ENCODE assay signal across 19 cellular contexts in genomic region chr20:41571006-41571405, GRCh38. TPM values are rescaled to one million over a fixed set of nuclear protein-coding genes. Genes with fewer than 3 reads are reported as not detected.
DNase-seq lines count a peak whose midpoint lies in the region; ATAC-seq, FAIRE-seq and TF ChIP-seq lines count a peak whose summit lies in the region.
"Had no signal": no experiment of that assay in that cellular context is flagged by ENCODE, and none has a peak within 500 bp of the region (broad histone marks: within the 10 kb centered on the region; RNA-seq: fewer than 3 reads in every experiment).

No MANE protein-coding gene starts in this region.

- TF ChIP-seq EP300 in HepG2 (IDR thresholded peaks at IDR 0.05; ENCODE audit: low read depth in 2 of 2, low read length in 2 of 2) (no peak), HepG2 (CRISPR knock-in tag; IDR thresholded peaks at IDR 0.05; ENCODE audit: borderline replicate concordance) (no peak)

- 100% methylated on average over 2 of the region's 2 CpGs for WGBS in HepG2 (ENCODE audit: low lambda C conversion rate)
- WGBS in right lobe of liver (ENCODE audit: insufficient coverage, low coverage, low lambda C conversion rate, missing lambda C conversion rate) = 86% methylated on average over 2 of the region's 2 CpGs
- 86% methylated on average over 2 of the region's 2 CpGs; no CpG with 5 or more reads in 1 of the 2 experiments for WGBS in mesodermal cell (ENCODE audit: insufficient coverage in 2 of 2), 2 experiments

- H3K9me3 ChIP-seq in HepG2 (ENCODE audit: low read length) (peaks cover 10% of the 10 kb centered on the region), right lobe of liver (no peaks in the 10 kb centered on the region), mesodermal cell (ENCODE audit: control insufficient read depth, low read length) (peaks cover 5% of the 10 kb centered on the region), left lung (peaks cover 0 to 7% of the 10 kb centered on the region in 2 donors)

- H3K9me3 Mint-ChIP-seq in WTC11 = peaks cover 9% of the 10 kb centered on the region

- no peak for TF ChIP-seq RAD21 in HepG2 (CRISPR knock-in tag; IDR thresholded peaks at IDR 0.05)

- H3K4me3 ChIP-seq in HepG2 (replicated peaks in 1 of 3; ENCODE audit: insufficient read depth in 1 of 3, low read depth in 2 of 3, low read length in 3 of 3) = no peak overlapping the region
- no peak overlapping the region for H3K4me3 ChIP-seq in right lobe of liver
- no peak overlapping the region for H3K4me3 ChIP-seq in mesodermal cell (ENCODE audit: extremely low read depth, insufficient read depth, low read length, poor library complexity, severe bottlenecking)
- H3K4me3 ChIP-seq in left lung = no peak overlapping the region
- H3K4me3 ChIP-seq: BLaER1 treated with 17β-estradiol and CSF1 and Interleukin-3, amounts not matched to agents 10 nM and 100 nM had no signal

- TF ChIP-seq CTCF in HepG2 (CRISPR knock-in tag; IDR thresholded peaks at IDR 0.05) = no peak
- TF ChIP-seq CTCF in right lobe of liver (IDR thresholded peaks at IDR 0.05) = no peak
- no peak for TF ChIP-seq CTCF in WTC11 (IDR thresholded peaks at IDR 0.05)
- no peak for TF ChIP-seq CTCF in left lung (IDR thresholded peaks at IDR 0.05)

- no peaks in the 10 kb centered on the region for H3K27me3 Mint-ChIP-seq in WTC11 (ENCODE audit: low read depth)

- H2AFZ ChIP-seq in HepG2 (ENCODE audit: low read length) = no peak overlapping the region

- DNase-seq in HepG2 (ENCODE audit: low spot score) (no peak), right lobe of liver (no peak), WTC11 (ENCODE audit: low spot score) (no peak), DMS153 treated with DMSO at 0.1 percent for 48 hours (lab: John Stamatoyannopoulos, UW; ENCODE audit: unreplicated experiment) (no peak), left lung (no peak)
- no peak for DNase-seq in stimulated activated CD4-positive, alpha-beta T cell treated with anti-CD3 and anti-CD28 coated beads, Interleukin-4, amount 100 ng/mL, for 1 hour
- DNase-seq: DMS 273 treated with DMSO at 0.1 percent for 48 hours, GF-D8, Kasumi-1, NCI-H1436 treated with DMSO at 0.1 percent for 48 hours, NCI-H2227 treated with DMSO at 0.1 percent for 48 hours, NCI-H524, SHP77 had no signal

- CTCF ChIA-PET in HepG2 (lab: Yijun Ruan, JAX; ENCODE audit: low intra/inter-chr PET ratio, low total read pairs) = no interaction called here
- CTCF ChIA-PET in WTC11 (lab: Charles Lee) = interaction anchor here (1.4 to 1.6 kb wide), 5 partner anchors 8 to 124 kb away, joined by 6 to 15 read pairs (median 11); no protein-coding TSS in a partner anchor

- no peak overlapping the region for H3K9ac ChIP-seq in HepG2 (ENCODE audit: insufficient read depth, low read depth, low read length)
- H3K9ac ChIP-seq: BLaER1 treated with 17β-estradiol and CSF1 and Interleukin-3, amounts not matched to agents 10 nM and 100 nM had no signal

- peak overlapping the region; percentile 55; the same call in 1 of the 2 replicates for H3K27ac Mint-ChIP-seq in WTC11

- H3K79me2 ChIP-seq in HepG2 (ENCODE audit: insufficient read depth, low read length) = peaks cover 95% of the 10 kb centered on the region

- H3K27me3 ChIP-seq in HepG2 (ENCODE audit: control insufficient read depth in 1 of 2, insufficient read depth in 2 of 2, low read length in 2 of 2) = no peaks in the 10 kb centered on the region
- H3K27me3 ChIP-seq in right lobe of liver = no peaks in the 10 kb centered on the region
- no peaks in the 10 kb centered on the region for H3K27me3 ChIP-seq in left lung
- H3K27me3 ChIP-seq: BLaER1 treated with 17β-estradiol and CSF1 and Interleukin-3, amounts not matched to agents 10 nM and 100 nM had no signal

- TF ChIP-seq POLR2A in HepG2 (IDR thresholded peaks at IDR 0.05; ENCODE audit: insufficient read depth in 1 of 2, low read depth in 2 of 2, low read length in 2 of 2) = no peak
- no peak for TF ChIP-seq POLR2A in right lobe of liver (IDR thresholded peaks at IDR 0.05)

- H3K4me3 Mint-ChIP-seq in WTC11 = no peak overlapping the region

- POLR2A ChIA-PET in HepG2 (lab: Yijun Ruan, JAX) (interaction anchor here (0.9 kb wide), 1 partner anchor 39 kb away, joined by 3 read pairs; no protein-coding TSS in a partner anchor), WTC11 (lab: Charles Lee) (no interaction called here)

- no peak for FAIRE-seq in HepG2 (lab: Jason Lieb, UNC)
- FAIRE-seq: A204.1, H1 had no signal

- intact Hi-C loops in HepG2 (cut with micrococcal nuclease; ENCODE audit: unreplicated experiment) = no loop called here
- intact Hi-C loops in right lobe of liver (cut with DNase I) = no loop called here
- intact Hi-C loops in left lung (cut with DNase I) = no loop called here

- in situ Hi-C loops in HepG2 (cut with HindIII; ENCODE audit: extremely low pct_ligation_motif_present, low pct_unique_long_range_greater_than_20kb) = no loop called here

- peaks cover 8% of the 10 kb centered on the region for H3K36me3 Mint-ChIP-seq in WTC11

- peaks cover 40% of the 10 kb centered on the region for H3K4me1 ChIP-seq in HepG2 (ENCODE audit: insufficient read depth, low read length)
- peaks cover 0 to 9% (median 3%) of the 10 kb centered on the region in 4 donors for H3K4me1 ChIP-seq in right lobe of liver
- H3K4me1 ChIP-seq in mesodermal cell (ENCODE audit: control insufficient read depth, insufficient read depth, low read length, poor library complexity, severe bottlenecking) = peaks cover 9% of the 10 kb centered on the region
- H3K4me1 ChIP-seq in left lung = peaks cover 0 to 18% of the 10 kb centered on the region in 2 donors

- H3K27ac ChIP-seq in HepG2 (ENCODE audit: extremely low read length, insufficient read depth, low read length) (no peak overlapping the region), right lobe of liver (no peak overlapping the region), mesodermal cell (ENCODE audit: low read depth, low read length, severe bottlenecking) (peak overlapping the region; percentile 17), left lung (no peak overlapping the region)
- H3K27ac ChIP-seq: BLaER1 treated with 17β-estradiol and CSF1 and Interleukin-3, amounts not matched to agents 10 nM and 100 nM had no signal

- H4K20me1 ChIP-seq in HepG2 (ENCODE audit: insufficient read depth, low read length) = peaks cover 54% of the 10 kb centered on the region

- H3K4me1 Mint-ChIP-seq in WTC11 = peaks cover 45% of the 10 kb centered on the region

- no peak for ATAC-seq in HepG2
- ATAC-seq in right lobe of liver = no peak
- ATAC-seq in WTC11 = no peak
- no peak for ATAC-seq in HG02763 (IDR thresholded peaks at IDR 0.05; ENCODE audit: unreplicated experiment)
- ATAC-seq in left lung = no peak
- ATAC-seq: SK-N-SH treated with all-trans-retinoic acid at 6 μM for 48 hours had no signal

- no TSS peak for BruUV-seq in HepG2 (replicated peaks; lab: Mats Ljungman, UMichigan)

- H3K36me3 ChIP-seq in HepG2 (replicated peaks in 1 of 2; ENCODE audit: control insufficient read depth in 1 of 2, insufficient read depth in 2 of 2, low read length in 2 of 2) = peaks cover 0 to 4% of the 10 kb centered on the region in 2 experiments; a peak in 2 of 5 replicates
- H3K36me3 ChIP-seq in right lobe of liver = no peaks in the 10 kb centered on the region
- peaks cover 12% of the 10 kb centered on the region for H3K36me3 ChIP-seq in mesodermal cell (ENCODE audit: control insufficient read depth, insufficient read depth, low read length)
- H3K36me3 ChIP-seq in left lung = no peaks in the 10 kb centered on the region

- no peak overlapping the region for H3K4me2 ChIP-seq in HepG2 (ENCODE audit: low read depth, low read length)

TF ChIP-seq in WTC11, 78 proteins besides CTCF, POLR2A, EP300 and RAD21 (continues in another document):
- TF ChIP-seq ERG (CRISPR knock-in tag; IDR thresholded peaks at IDR 0.05) = no peak

RNA-seq across cellular contexts. Expression of gene CHD6, which starts 47.2 kb away (rescaled TPM):
- total RNA-seq in HepG2 (2016; rRNA removed; fragmentation: Illumina TruSeq; extraction: Trizol) = 33.9 and 52.0 TPM in 2 replicates
- 383 and 424 TPM in 2 replicates for total RNA-seq in HepG2 (2016; cell fraction: cytosol; rRNA removed; fragmentation: Illumina TruSeq; extraction: Trizol; ENCODE audit: low read depth)
- 30.5 and 56.1 TPM in 2 replicates for total RNA-seq in HepG2 (2016; cell fraction: insoluble cytoplasmic fraction; rRNA removed; fragmentation: Illumina TruSeq; extraction: Trizol)
- 103 and 120 TPM in 2 replicates for total RNA-seq in HepG2 (2016; cell fraction: membrane; rRNA removed; fragmentation: Illumina TruSeq; extraction: Trizol)
- 105 and 132 TPM in 2 replicates for total RNA-seq in HepG2 (2016; cell fraction: nucleus; rRNA removed; fragmentation: Illumina TruSeq; extraction: Trizol)
- polyA plus RNA-seq in HepG2 (2011; rRNA removed) = 14.0 and 14.4 TPM in 2 replicates
- 6.8 and 8.2 TPM in 2 replicates for polyA plus RNA-seq in HepG2 (2011; cell fraction: cytosol; rRNA removed)
- polyA plus RNA-seq in HepG2 (2011; cell fraction: nucleus; rRNA removed) = 66.8 and 70.6 TPM in 2 replicates
- 21.8 and 27.4 TPM in 2 replicates for polyA plus RNA-seq in HepG2 (2012)
- 0.45 and 0.47 TPM in 2 replicates for polyA plus RNA-seq in HepG2 (2016; cell fraction: cytosol; fragmentation: Illumina TruSeq; extraction: Trizol; ENCODE audit: low read depth)
- polyA plus RNA-seq in HepG2 (2016; cell fraction: insoluble cytoplasmic fraction; fragmentation: Illumina TruSeq; extraction: Trizol; ENCODE audit: low read depth) = 8.5 and 8.8 TPM in 2 replicates
- polyA plus RNA-seq in HepG2 (2016; cell fraction: membrane; fragmentation: Illumina TruSeq; extraction: Trizol; ENCODE audit: low read depth) = 0.95 and 1.2 TPM in 2 replicates
- polyA plus RNA-seq in HepG2 (2016; cell fraction: nucleus; fragmentation: Illumina TruSeq; extraction: Trizol; ENCODE audit: insufficient read depth, low read depth) = 53.6 and 57.4 TPM in 2 replicates
- polyA minus RNA-seq in HepG2 (2011; rRNA and poly(A)+ RNA removed; ENCODE audit: low replicate concordance) = 24.1 and 40.6 TPM in 2 replicates
- polyA minus RNA-seq in HepG2 (2011; cell fraction: cytosol; rRNA and poly(A)+ RNA removed) = 16.1 and 19.3 TPM in 2 replicates
- 257 and 299 TPM in 2 replicates for polyA minus RNA-seq in HepG2 (2011; cell fraction: nucleus; rRNA and poly(A)+ RNA removed)
- total RNA-seq in right lobe of liver = 10 to 100 TPM in 5 of 6 experiments, 1 to 10 TPM in 1; 9.3 to 24.1 (median 16.6) TPM
- total RNA-seq in WTC11 (2021) = 52.1 to 61.9 TPM (median 52.8 TPM) in 3 replicates
- 25.0 TPM for polyA plus RNA-seq in mesodermal cell (2013, experiment 1 of 2)
- polyA plus RNA-seq in mesodermal cell (2013, experiment 2 of 2) = 23.9 TPM
- 10 to 100 TPM; 27.7 to 34.8 TPM for total RNA-seq in left lung
